ENCODE assay signal across 8 cellular contexts in the genomic region with DNA sequence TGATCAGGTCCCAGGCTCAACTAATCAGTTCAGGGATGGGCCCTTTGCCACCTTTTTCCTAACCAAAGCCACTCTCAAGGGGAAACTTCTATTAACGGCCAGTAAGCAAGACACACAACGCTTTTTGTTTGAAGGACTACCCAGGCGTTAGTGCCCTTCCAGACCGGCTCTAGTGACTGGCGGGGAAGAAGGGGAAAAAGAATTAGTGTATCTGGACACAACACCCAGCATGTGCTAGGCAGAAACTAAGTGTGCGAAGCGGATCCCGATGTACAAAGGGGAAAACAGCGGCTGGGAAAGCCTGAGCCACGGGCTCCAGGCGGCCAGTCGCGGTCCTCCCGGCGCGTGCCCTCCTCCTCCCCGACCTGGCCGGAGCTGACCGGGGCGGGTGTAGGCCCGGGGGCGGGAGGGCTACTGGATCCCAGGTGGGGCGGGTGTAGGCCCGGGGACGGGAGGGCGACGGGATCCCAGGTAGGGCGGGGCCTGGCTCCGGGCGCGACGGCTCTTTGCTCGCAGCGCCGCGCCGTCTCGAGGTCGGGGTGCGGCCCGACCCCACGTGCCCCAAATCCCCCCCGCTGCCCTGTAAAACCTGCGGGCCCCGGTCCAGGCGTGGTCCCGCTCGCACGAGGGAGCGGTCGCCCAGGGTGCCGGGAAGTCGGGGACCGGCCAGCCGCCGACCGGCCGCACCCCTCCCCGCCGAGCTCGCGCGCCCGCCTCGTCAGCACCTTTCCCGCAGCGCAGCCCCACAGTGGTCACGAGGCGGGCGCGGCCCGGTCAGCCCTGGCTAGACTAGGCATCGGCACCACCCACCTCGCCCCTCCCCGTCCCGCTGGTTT. TPM values are rescaled to one million over a fixed set of nuclear protein-coding genes. Genes with fewer than 3 reads are reported as not detected.
DNase-seq lines count a peak whose midpoint lies in the region; ATAC-seq and TF ChIP-seq lines count a peak whose summit lies in the region.

No MANE protein-coding gene starts in this region.

- no peaks in the 10 kb centered on the region for H3K9me3 Mint-ChIP-seq in stimulated activated memory B cell treated with anti-CD40 and anti-IgM and Interleukin-4, amounts not matched to agents 10 μg/mL and 1 μg/mL and 100 μg/mL, for 72 hours

- H4K20me1 ChIP-seq in BLaER1: no peaks in the 10 kb centered on the region
- H4K20me1 ChIP-seq in PC-9 (ENCODE audit: insufficient read depth): no peaks in the 10 kb centered on the region

- H3K4me3 Mint-ChIP-seq in stimulated activated memory B cell treated with anti-CD40 and anti-IgM and Interleukin-4, amounts not matched to agents 10 μg/mL and 1 μg/mL and 100 μg/mL, for 72 hours: peak overlapping the region; percentile 91

- H3K79me2 ChIP-seq in PC-9 (ENCODE audit: low read depth): peaks cover 4% of the 10 kb centered on the region; the same call in 1 of the 2 replicates

- CTCF ChIA-PET in PC-9 (lab: Charles Lee): interaction anchor here (0.6 kb wide), 2 partner anchors 223 to 227 kb away, joined by 3 to 8 read pairs; no protein-coding TSS in a partner anchor

- DNase-seq in PC-9 (peak in 1 of 2 experiments; percentile 81), body of pancreas (peak in 3 of 4 donors; percentile 78 to 80 (median 79)), iPS-NIHi7 (ENCODE audit: extremely low spot score) (peak; percentile 62), KBM-7 (no peak)

- H3K4me2 ChIP-seq in BLaER1 (peak overlapping the region; percentile 96), PC-9 (peak overlapping the region; percentile 98)

- 0 to 1% methylated on average over 9 to 68 of the region's 76 CpGs for WGBS in body of pancreas, 2 donors

- POLR2A ChIA-PET in PC-9 (lab: Charles Lee; ENCODE audit: unreplicated experiment): interaction anchor here (0.6 to 1.5 kb wide), 10 partner anchors 49 to 760 kb away, joined by 3 to 15 read pairs (median 4); partner anchors contain the start of gene C2orf42

- TSS peak; percentile 82 for BruUV-seq in PC-9 (replicated peaks; lab: Mats Ljungman, UMichigan)

- no peaks in the 10 kb centered on the region for H3K9me2 ChIP-seq in PC-9 (ENCODE audit: insufficient read depth)

- H3K27ac Mint-ChIP-seq in stimulated activated memory B cell treated with anti-CD40 and anti-IgM and Interleukin-4, amounts not matched to agents 10 μg/mL and 1 μg/mL and 100 μg/mL, for 72 hours: peak overlapping the region; percentile 95

- peak; percentile 81 to 98 (median 91) for TF ChIP-seq POLR2A in body of pancreas (IDR thresholded peaks at IDR 0.05)

- in situ Hi-C loops in KBM-7 (cut with MboI; ENCODE audit: low pct_unique_long_range_greater_than_20kb, low sequenced_read_pairs): no loop called here

- peak overlapping the region; percentile 41; the same call in 1 of the 2 replicates for H2AFZ ChIP-seq in PC-9

- TF ChIP-seq CTCF in PC-9 (conservative IDR thresholded peaks at IDR 0.05): no peak
- TF ChIP-seq CTCF in body of pancreas (IDR thresholded peaks at IDR 0.05): no peak

- H3K27me3 ChIP-seq in BLaER1 (no peaks in the 10 kb centered on the region), PC-9 (ENCODE audit: insufficient read depth, low read depth) (no peaks in the 10 kb centered on the region), body of pancreas (no peaks in the 10 kb centered on the region)

- H3K4me3 ChIP-seq in BLaER1 (peak overlapping the region; percentile 74), PC-9 (peak overlapping the region; percentile 85), body of pancreas (peak overlapping the region in 1 of 2 donors; percentile 22)

- peak overlapping the region; percentile 96 for H3K9ac ChIP-seq in BLaER1

- ATAC-seq in GM18873 (IDR thresholded peaks at IDR 0.05; ENCODE audit: low FRiP score, unreplicated experiment) (peak; percentile 13), HG03095 (IDR thresholded peaks at IDR 0.05; ENCODE audit: unreplicated experiment) (peak; percentile 31), body of pancreas (peak; percentile 76)
- ATAC-seq in stimulated activated memory B cell treated with anti-CD40 and anti-IgM and Interleukin-4, amounts not matched to agents 10 μg/mL and 1 μg/mL and 100 μg/mL, for 72 hours: peak; percentile 70

- H3K36me3 ChIP-seq in BLaER1: no peaks in the 10 kb centered on the region
- H3K36me3 ChIP-seq in PC-9 (ENCODE audit: low read depth): no peaks in the 10 kb centered on the region
- H3K36me3 ChIP-seq in body of pancreas (replicated peaks in 1 of 2; ENCODE audit: insufficient read depth in 1 of 2, low read depth in 2 of 2): no peaks in the 10 kb centered on the region

- intact Hi-C loops in PC-9 (cut with micrococcal nuclease; ENCODE audit: unreplicated experiment) (loop anchor here (1.0 to 5.0 kb wide), 8 partner anchors 17 to 325 kb away; partner anchors contain the start of gene SNRPG), body of pancreas (cut with DNase I) (loop anchor here (10.0 kb wide), 1 partner anchor 57 kb away; the partner anchor contains the start of gene PCBP1)

- H3K4me1 ChIP-seq in BLaER1 (peaks cover 58% of the 10 kb centered on the region), PC-9 (replicated peaks; ENCODE audit: insufficient read depth) (peaks cover 40% of the 10 kb centered on the region), body of pancreas (peaks cover 35% of the 10 kb centered on the region)

- H3K4me1 Mint-ChIP-seq in stimulated activated memory B cell treated with anti-CD40 and anti-IgM and Interleukin-4, amounts not matched to agents 10 μg/mL and 1 μg/mL and 100 μg/mL, for 72 hours: peaks cover 58% of the 10 kb centered on the region

- no peaks in the 10 kb centered on the region for H3K36me3 Mint-ChIP-seq in stimulated activated memory B cell treated with anti-CD40 and anti-IgM and Interleukin-4, amounts not matched to agents 10 μg/mL and 1 μg/mL and 100 μg/mL, for 72 hours

- H3K27me3 Mint-ChIP-seq in stimulated activated memory B cell treated with anti-CD40 and anti-IgM and Interleukin-4, amounts not matched to agents 10 μg/mL and 1 μg/mL and 100 μg/mL, for 72 hours: no peaks in the 10 kb centered on the region

- H3K9me3 ChIP-seq in BLaER1 (no peaks in the 10 kb centered on the region), PC-9 (ENCODE audit: insufficient read depth, low read depth) (no peaks in the 10 kb centered on the region), body of pancreas (no peaks in the 10 kb centered on the region)

- peaks cover 40% of the 10 kb centered on the region for H3F3A ChIP-seq in PC-9 (ENCODE audit: insufficient read depth, low read depth)

- H3K27ac ChIP-seq in BLaER1 (peak overlapping the region; percentile 99), PC-9 (peak overlapping the region; percentile 99), body of pancreas (peak overlapping the region; percentile 99 to 100 (median 100))

RNA-seq across cellular contexts. Expression of gene C2orf42, which starts 48.8 kb away (rescaled TPM):
- total RNA-seq in PC-9 (2021): 12.7 and 14.3 TPM in 2 replicates
- total RNA-seq in body of pancreas: 1 to 10 TPM; 6.3 to 7.0 TPM

RNA-seq across cellular contexts. Expression of gene PCBP1, which starts 54.7 kb away (rescaled TPM):
- 148 and 227 TPM in 2 replicates for total RNA-seq in PC-9 (2021)
- total RNA-seq in body of pancreas: 100 to 1,000 TPM in 1 of 2 donors, 10 to 100 TPM in 1; 97.9 to 128 TPM

Comparison
In these comparisons a context has a peak if more than half of its experiments do, and no peak if none do; other contexts are left out.
1. ATAC-seq: peak in every context shown above with its lines; median percentile 76 in body of pancreas; 70 in stimulated activated memory B cell treated with anti-CD40 and anti-IgM and Interleukin-4, amounts not matched to agents 10 μg/mL and 1 μg/mL and 100 μg/mL, for 72 hours; 31 in HG03095; 13 in GM18873.